ENCODE assay signal across 1 cellular context in the genomic region with DNA sequence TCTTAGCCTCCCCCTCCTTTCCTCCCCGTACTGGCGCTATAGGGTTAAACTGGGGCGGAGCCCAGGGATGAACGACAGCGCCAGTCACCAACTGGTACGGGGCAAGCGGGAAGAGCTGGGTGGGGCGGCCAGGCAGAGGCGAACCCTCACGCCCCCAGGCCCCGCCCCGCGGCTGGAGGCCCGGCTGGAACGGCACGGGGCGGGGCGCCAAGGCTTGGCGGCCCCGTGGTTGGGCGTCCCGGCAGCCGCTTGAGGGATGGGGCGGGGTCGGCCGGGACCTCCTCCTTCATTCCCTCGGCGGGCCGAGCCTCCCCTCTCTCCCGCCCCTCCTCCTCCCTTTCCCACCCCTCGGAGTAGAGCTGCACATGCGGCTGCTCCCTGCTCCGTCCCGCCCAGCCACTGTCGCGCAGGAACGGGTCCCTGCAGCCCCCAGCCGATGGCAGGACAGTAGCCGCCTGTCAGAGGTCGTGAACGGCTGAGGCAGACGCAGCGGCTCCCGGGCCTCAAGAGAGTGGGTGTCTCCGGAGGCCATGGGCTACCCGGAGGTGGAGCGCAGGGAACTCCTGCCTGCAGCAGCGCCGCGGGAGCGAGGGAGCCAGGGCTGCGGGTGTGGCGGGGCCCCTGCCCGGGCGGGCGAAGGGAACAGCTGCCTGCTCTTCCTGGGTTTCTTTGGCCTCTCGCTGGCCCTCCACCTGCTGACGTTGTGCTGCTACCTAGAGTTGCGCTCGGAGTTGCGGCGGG.
TF ChIP-seq lines count a peak whose summit lies in the region.

Gene EDA, plus strand, starts transcription at position 335 of the 741 bp plus-strand sequence.

TF ChIP-seq in HepG2, 621 proteins besides CTCF, POLR2A, EP300 and RAD21 (continued from another document and continues in another):
- no peak for TF ChIP-seq ZNF773 (CRISPR knock-in tag; IDR thresholded peaks at IDR 0.05; ENCODE audit: borderline replicate concordance)
- TF ChIP-seq HNF4A (CRISPR knock-in tag; IDR thresholded peaks at IDR 0.05) = no peak
- TF ChIP-seq MIER2 (CRISPR knock-in tag; IDR thresholded peaks at IDR 0.05) = no peak
- no peak for TF ChIP-seq GPN1 (CRISPR knock-in tag; IDR thresholded peaks at IDR 0.05; ENCODE audit: borderline replicate concordance)
- TF ChIP-seq ZNF280D (CRISPR knock-in tag; IDR thresholded peaks at IDR 0.05) = no peak
- TF ChIP-seq HNRNPUL1 (IDR thresholded peaks at IDR 0.05; ENCODE audit: low read depth, low read length) = no peak
- no peak for TF ChIP-seq ZEB1 (IDR thresholded peaks at IDR 0.05; ENCODE audit: insufficient replicate concordance, low read depth)
- no peak; the same call in 1 of the 2 replicates for TF ChIP-seq SALL1 (CRISPR knock-in tag; IDR thresholded peaks at IDR 0.05)
- no peak for TF ChIP-seq ZNF331 (CRISPR knock-in tag; IDR thresholded peaks at IDR 0.05)
- TF ChIP-seq ZMYM4 (CRISPR knock-in tag; IDR thresholded peaks at IDR 0.05) = peak; percentile 54; the same call in 1 of the 2 replicates
- TF ChIP-seq, protein P1, sequence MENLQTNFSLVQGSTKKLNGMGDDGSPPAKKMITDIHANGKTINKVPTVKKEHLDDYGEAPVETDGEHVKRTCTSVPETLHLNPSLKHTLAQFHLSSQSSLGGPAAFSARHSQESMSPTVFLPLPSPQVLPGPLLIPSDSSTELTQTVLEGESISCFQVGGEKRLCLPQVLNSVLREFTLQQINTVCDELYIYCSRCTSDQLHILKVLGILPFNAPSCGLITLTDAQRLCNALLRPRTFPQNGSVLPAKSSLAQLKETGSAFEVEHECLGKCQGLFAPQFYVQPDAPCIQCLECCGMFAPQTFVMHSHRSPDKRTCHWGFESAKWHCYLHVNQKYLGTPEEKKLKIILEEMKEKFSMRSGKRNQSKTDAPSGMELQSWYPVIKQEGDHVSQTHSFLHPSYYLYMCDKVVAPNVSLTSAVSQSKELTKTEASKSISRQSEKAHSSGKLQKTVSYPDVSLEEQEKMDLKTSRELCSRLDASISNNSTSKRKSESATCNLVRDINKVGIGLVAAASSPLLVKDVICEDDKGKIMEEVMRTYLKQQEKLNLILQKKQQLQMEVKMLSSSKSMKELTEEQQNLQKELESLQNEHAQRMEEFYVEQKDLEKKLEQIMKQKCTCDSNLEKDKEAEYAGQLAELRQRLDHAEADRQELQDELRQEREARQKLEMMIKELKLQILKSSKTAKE (CRISPR knock-in tag; IDR thresholded peaks at IDR 0.05; ENCODE audit: borderline replicate concordance) = no peak
- no peak for TF ChIP-seq RCOR2 (CRISPR knock-in tag; IDR thresholded peaks at IDR 0.05)
- TF ChIP-seq ZBTB4 (CRISPR knock-in tag; IDR thresholded peaks at IDR 0.05; ENCODE audit: borderline replicate concordance) = no peak
- no peak for TF ChIP-seq SNAPC2 (CRISPR knock-in tag; IDR thresholded peaks at IDR 0.05)
- no peak for TF ChIP-seq RXRA (CRISPR knock-in tag; IDR thresholded peaks at IDR 0.05)
- no peak for TF ChIP-seq PITX1 (CRISPR knock-in tag; IDR thresholded peaks at IDR 0.05)
- no peak for TF ChIP-seq SUZ12 (IDR thresholded peaks at IDR 0.05; ENCODE audit: low read depth, low read length)
- TF ChIP-seq ZC3H13 (CRISPR knock-in tag; IDR thresholded peaks at IDR 0.05) = no peak; the same call in 1 of the 2 replicates
- TF ChIP-seq ATF7-NPFF (CRISPR knock-in tag; IDR thresholded peaks at IDR 0.05; ENCODE audit: low read depth) = no peak
- no peak for TF ChIP-seq CHD2 (IDR thresholded peaks at IDR 0.05; ENCODE audit: low read depth, low read length)
- TF ChIP-seq NR3C1 (CRISPR knock-in tag; IDR thresholded peaks at IDR 0.05) = no peak
- TF ChIP-seq POLR2AphosphoS5 (IDR thresholded peaks at IDR 0.05; ENCODE audit: low read depth, low read length) = no peak
- no peak for TF ChIP-seq ZNF33B (CRISPR knock-in tag; IDR thresholded peaks at IDR 0.05)
- TF ChIP-seq ZNF589 (CRISPR knock-in tag; conservative IDR thresholded peaks at IDR 0.05) = no peak
- TF ChIP-seq ZNF562 (CRISPR knock-in tag; IDR thresholded peaks at IDR 0.05; ENCODE audit: borderline replicate concordance) = no peak
- no peak for TF ChIP-seq PAF1 (CRISPR knock-in tag; IDR thresholded peaks at IDR 0.05)
- no peak for TF ChIP-seq ZMAT3 (CRISPR knock-in tag; conservative IDR thresholded peaks at IDR 0.05)
- no peak for TF ChIP-seq HES4 (CRISPR knock-in tag; IDR thresholded peaks at IDR 0.05; ENCODE audit: borderline replicate concordance)
- no peak for TF ChIP-seq SKI (IDR thresholded peaks at IDR 0.05; ENCODE audit: partially characterized antibody)
- TF ChIP-seq NR2F6 (IDR thresholded peaks at IDR 0.05) = no peak
- TF ChIP-seq NR2F6 (CRISPR knock-in tag; IDR thresholded peaks at IDR 0.05) = no peak
- TF ChIP-seq TRAFD1 (CRISPR knock-in tag; IDR thresholded peaks at IDR 0.05; ENCODE audit: borderline replicate concordance) = no peak
- TF ChIP-seq, protein P2, sequence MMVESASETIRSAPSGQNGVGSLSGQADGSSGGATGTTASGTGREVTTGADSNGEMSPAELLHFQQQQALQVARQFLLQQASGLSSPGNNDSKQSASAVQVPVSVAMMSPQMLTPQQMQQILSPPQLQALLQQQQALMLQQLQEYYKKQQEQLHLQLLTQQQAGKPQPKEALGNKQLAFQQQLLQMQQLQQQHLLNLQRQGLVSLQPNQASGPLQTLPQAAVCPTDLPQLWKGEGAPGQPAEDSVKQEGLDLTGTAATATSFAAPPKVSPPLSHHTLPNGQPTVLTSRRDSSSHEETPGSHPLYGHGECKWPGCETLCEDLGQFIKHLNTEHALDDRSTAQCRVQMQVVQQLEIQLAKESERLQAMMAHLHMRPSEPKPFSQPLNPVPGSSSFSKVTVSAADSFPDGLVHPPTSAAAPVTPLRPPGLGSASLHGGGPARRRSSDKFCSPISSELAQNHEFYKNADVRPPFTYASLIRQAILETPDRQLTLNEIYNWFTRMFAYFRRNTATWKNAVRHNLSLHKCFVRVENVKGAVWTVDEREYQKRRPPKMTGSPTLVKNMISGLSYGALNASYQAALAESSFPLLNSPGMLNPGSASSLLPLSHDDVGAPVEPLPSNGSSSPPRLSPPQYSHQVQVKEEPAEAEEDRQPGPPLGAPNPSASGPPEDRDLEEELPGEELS (CRISPR knock-in tag; IDR thresholded peaks at IDR 0.05) = no peak
- TF ChIP-seq MED1 (CRISPR knock-in tag; IDR thresholded peaks at IDR 0.05) = no peak
- TF ChIP-seq, protein P3, sequence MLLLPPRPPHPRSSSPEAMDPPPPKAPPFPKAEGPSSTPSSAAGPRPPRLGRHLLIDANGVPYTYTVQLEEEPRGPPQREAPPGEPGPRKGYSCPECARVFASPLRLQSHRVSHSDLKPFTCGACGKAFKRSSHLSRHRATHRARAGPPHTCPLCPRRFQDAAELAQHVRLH (CRISPR knock-in tag; IDR thresholded peaks at IDR 0.05; ENCODE audit: borderline replicate concordance, low read depth) = no peak
- TF ChIP-seq HDAC6 (IDR thresholded peaks at IDR 0.05; ENCODE audit: low read depth, low read length) = no peak
- no peak for TF ChIP-seq SRSF9 (IDR thresholded peaks at IDR 0.05; ENCODE audit: borderline replicate concordance, insufficient read depth, low read depth, low read length, poor library complexity, severe bottlenecking)
- TF ChIP-seq AKAP8 (CRISPR knock-in tag; IDR thresholded peaks at IDR 0.05) = no peak
- no peak for TF ChIP-seq ZSCAN5A (CRISPR knock-in tag; IDR thresholded peaks at IDR 0.05; ENCODE audit: borderline replicate concordance)
- no peak for TF ChIP-seq HNF1B (CRISPR knock-in tag; IDR thresholded peaks at IDR 0.05)
- TF ChIP-seq TBX3 (IDR thresholded peaks at IDR 0.05; ENCODE audit: borderline replicate concordance) = no peak
- no peak for TF ChIP-seq SMC3 (IDR thresholded peaks at IDR 0.05; ENCODE audit: low read length)
- TF ChIP-seq SP5 (CRISPR knock-in tag; IDR thresholded peaks at IDR 0.05; ENCODE audit: borderline replicate concordance, low read depth) = no peak
- TF ChIP-seq, protein P4, sequence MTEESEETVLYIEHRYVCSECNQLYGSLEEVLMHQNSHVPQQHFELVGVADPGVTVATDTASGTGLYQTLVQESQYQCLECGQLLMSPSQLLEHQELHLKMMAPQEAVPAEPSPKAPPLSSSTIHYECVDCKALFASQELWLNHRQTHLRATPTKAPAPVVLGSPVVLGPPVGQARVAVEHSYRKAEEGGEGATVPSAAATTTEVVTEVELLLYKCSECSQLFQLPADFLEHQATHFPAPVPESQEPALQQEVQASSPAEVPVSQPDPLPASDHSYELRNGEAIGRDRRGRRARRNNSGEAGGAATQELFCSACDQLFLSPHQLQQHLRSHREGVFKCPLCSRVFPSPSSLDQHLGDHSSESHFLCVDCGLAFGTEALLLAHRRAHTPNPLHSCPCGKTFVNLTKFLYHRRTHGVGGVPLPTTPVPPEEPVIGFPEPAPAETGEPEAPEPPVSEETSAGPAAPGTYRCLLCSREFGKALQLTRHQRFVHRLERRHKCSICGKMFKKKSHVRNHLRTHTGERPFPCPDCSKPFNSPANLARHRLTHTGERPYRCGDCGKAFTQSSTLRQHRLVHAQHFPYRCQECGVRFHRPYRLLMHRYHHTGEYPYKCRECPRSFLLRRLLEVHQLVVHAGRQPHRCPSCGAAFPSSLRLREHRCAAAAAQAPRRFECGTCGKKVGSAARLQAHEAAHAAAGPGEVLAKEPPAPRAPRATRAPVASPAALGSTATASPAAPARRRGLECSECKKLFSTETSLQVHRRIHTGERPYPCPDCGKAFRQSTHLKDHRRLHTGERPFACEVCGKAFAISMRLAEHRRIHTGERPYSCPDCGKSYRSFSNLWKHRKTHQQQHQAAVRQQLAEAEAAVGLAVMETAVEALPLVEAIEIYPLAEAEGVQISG (CRISPR knock-in tag; IDR thresholded peaks at IDR 0.05) = no peak
